1 cellular context compared by ENCODE assay signal in genomic region chr6:161091972-161092701, GRCh38.
TF ChIP-seq lines count a peak whose summit lies in the region.

No MANE protein-coding gene starts in this region.

TF ChIP-seq in GM23338, 12 proteins besides CTCF, POLR2A, EP300 and RAD21:
- TF ChIP-seq ZNF462 (CRISPR knock-in tag; IDR thresholded peaks at IDR 0.05) (no peak), NANOG (IDR thresholded peaks at IDR 0.05; ENCODE audit: borderline replicate concordance) (no peak), REST (IDR thresholded peaks at IDR 0.05; ENCODE audit: unreplicated experiment) (no peak), EZH2phosphoT487 (IDR thresholded peaks at IDR 0.05; ENCODE audit: unreplicated experiment) (no peak), ZNF114 (CRISPR knock-in tag; IDR thresholded peaks at IDR 0.05) (no peak), EZH2 (IDR thresholded peaks at IDR 0.05; ENCODE audit: low read depth, unreplicated experiment) (no peak), ZNF331 (CRISPR knock-in tag; IDR thresholded peaks at IDR 0.05; ENCODE audit: low read depth) (no peak), POLR2AphosphoS5 (IDR thresholded peaks at IDR 0.05; ENCODE audit: low read depth) (no peak)
